11 cellular contexts compared by ENCODE assay signal in genomic region chr7:12716134-12716667, GRCh38. TPM values are rescaled to one million over a fixed set of nuclear protein-coding genes. Genes with fewer than 3 reads are reported as not detected.
DNase-seq lines count a peak whose midpoint lies in the region; ATAC-seq and TF ChIP-seq lines count a peak whose summit lies in the region.
"Had no signal": no experiment of that assay in that cellular context is flagged by ENCODE, and none has a peak within 500 bp of the region (broad histone marks: within the 10 kb centered on the region; RNA-seq: fewer than 3 reads in every experiment).

No MANE protein-coding gene starts in this region.

- H3K27ac Mint-ChIP-seq in activated CD4-positive, alpha-beta T cell treated with anti-CD3 and anti-CD28 coated beads, Interleukin-2, amount 10 ng/mL, durations not matched to agents 24 days and 14 days = no peak overlapping the region
- H3K27ac Mint-ChIP-seq in activated CD4-positive, alpha-beta T cell treated with anti-CD3 and anti-CD28 coated beads for 36 hours = no peak overlapping the region
- H3K27ac Mint-ChIP-seq in natural killer cell treated with Interleukin-12 subunit alpha and Interleukin-12 subunit beta and Interleukin-15 and Interleukin-18, amount 100 ng/mL, for 72 hours = peak overlapping the region in 1 of 2 donors; percentile 23
- H3K27ac Mint-ChIP-seq in natural killer cell = peak overlapping the region in 1 of 2 donors; percentile 17

- H3K4me3 ChIP-seq in astrocyte of the spinal cord (ENCODE audit: low read depth, low read length) = peak overlapping the region; percentile 2
- no peak overlapping the region for H3K4me3 ChIP-seq in right lobe of liver
- no peak overlapping the region for H3K4me3 ChIP-seq in tibial artery
- H3K4me3 ChIP-seq: body of pancreas had no signal

- no peaks in the 10 kb centered on the region for H3K36me3 Mint-ChIP-seq in activated CD4-positive, alpha-beta T cell treated with anti-CD3 and anti-CD28 coated beads, Interleukin-2, amount 10 ng/mL, durations not matched to agents 24 days and 14 days (ENCODE audit: low read depth)
- no peaks in the 10 kb centered on the region for H3K36me3 Mint-ChIP-seq in activated CD4-positive, alpha-beta T cell treated with anti-CD3 and anti-CD28 coated beads for 36 hours (ENCODE audit: low read depth)
- no peaks in the 10 kb centered on the region for H3K36me3 Mint-ChIP-seq in natural killer cell treated with Interleukin-12 subunit alpha and Interleukin-12 subunit beta and Interleukin-15 and Interleukin-18, amount 100 ng/mL, for 72 hours
- H3K36me3 Mint-ChIP-seq in natural killer cell = no peaks in the 10 kb centered on the region

- no peak for ATAC-seq in activated CD4-positive, alpha-beta T cell treated with anti-CD3 and anti-CD28 coated beads for 36 hours
- ATAC-seq in right lobe of liver = no peak
- ATAC-seq in natural killer cell treated with Interleukin-12 subunit alpha and Interleukin-12 subunit beta and Interleukin-15 and Interleukin-18, amount 100 ng/mL, for 72 hours = no peak
- no peak for ATAC-seq in natural killer cell

- no peak for TF ChIP-seq CTCF in astrocyte of the spinal cord (IDR thresholded peaks at IDR 0.05; ENCODE audit: low read depth, low read length)
- TF ChIP-seq CTCF in right lobe of liver (IDR thresholded peaks at IDR 0.05) = no peak
- no peak for TF ChIP-seq CTCF in tibial artery (IDR thresholded peaks at IDR 0.05)
- no peak for TF ChIP-seq CTCF in natural killer cell (IDR thresholded peaks at IDR 0.05)

- in situ Hi-C loops in astrocyte of the spinal cord (cut with HindIII; ENCODE audit: low sequenced_read_pairs) = no loop called here

- no peaks in the 10 kb centered on the region for H3K27me3 ChIP-seq in right lobe of liver
- no peaks in the 10 kb centered on the region for H3K27me3 ChIP-seq in tibial artery
- H3K27me3 ChIP-seq: body of pancreas had no signal

- H3K27ac ChIP-seq in right lobe of liver (peak overlapping the region in 2 of 3 donors; percentile 4 to 29), tibial artery (peak overlapping the region; percentile 24 to 50)
- H3K27ac ChIP-seq: KMS-11 had no signal

- DNase-seq in activated CD4-positive, alpha-beta T cell treated with anti-CD3 and anti-CD28 coated beads, Interleukin-2, amount 10 ng/mL, durations not matched to agents 24 days and 14 days = no peak
- no peak for DNase-seq in activated CD4-positive, alpha-beta T cell treated with anti-CD3 and anti-CD28 coated beads for 36 hours
- DNase-seq in astrocyte of the spinal cord (ENCODE audit: low read depth, low spot score) (no peak), right lobe of liver (no peak), tibial artery (no peak), natural killer cell (no peak)
- no peak for DNase-seq in natural killer cell treated with Interleukin-12 subunit alpha and Interleukin-12 subunit beta and Interleukin-15 and Interleukin-18, amount 100 ng/mL, for 72 hours (ENCODE audit: low spot score)
- DNase-seq in stimulated activated CD4-positive, alpha-beta T cell treated with anti-CD3 and anti-CD28 coated beads, Interleukin-2, amount 100 ng/mL, for 24 hours = no peak
- DNase-seq: activated CD4-positive, alpha-beta T cell treated with anti-CD3 and anti-CD28 coated beads, Interleukin-2, amount 50 U/mL, for 1 hour had no signal

- H3K4me1 ChIP-seq in right lobe of liver (no peaks in the 10 kb centered on the region), tibial artery (peaks cover 0 to 22% (median 17%) of the 10 kb centered on the region in 4 donors)
- H3K4me1 ChIP-seq: body of pancreas had no signal

- H3K9me3 Mint-ChIP-seq in activated CD4-positive, alpha-beta T cell treated with anti-CD3 and anti-CD28 coated beads, Interleukin-2, amount 10 ng/mL, durations not matched to agents 24 days and 14 days = peaks cover 4% of the 10 kb centered on the region
- no peaks in the 10 kb centered on the region for H3K9me3 Mint-ChIP-seq in activated CD4-positive, alpha-beta T cell treated with anti-CD3 and anti-CD28 coated beads for 36 hours (ENCODE audit: low read depth)
- H3K9me3 Mint-ChIP-seq in natural killer cell treated with Interleukin-12 subunit alpha and Interleukin-12 subunit beta and Interleukin-15 and Interleukin-18, amount 100 ng/mL, for 72 hours = peaks cover 3% of the 10 kb centered on the region
- no peaks in the 10 kb centered on the region for H3K9me3 Mint-ChIP-seq in natural killer cell

- POLR2A ChIA-PET in activated CD4-positive, alpha-beta T cell treated with anti-CD3 and anti-CD28 coated beads for 36 hours (lab: Charles Lee) = no interaction called here

- peak overlapping the region; percentile 21 for H3K4me3 Mint-ChIP-seq in activated CD4-positive, alpha-beta T cell treated with anti-CD3 and anti-CD28 coated beads, Interleukin-2, amount 10 ng/mL, durations not matched to agents 24 days and 14 days
- no peak overlapping the region for H3K4me3 Mint-ChIP-seq in activated CD4-positive, alpha-beta T cell treated with anti-CD3 and anti-CD28 coated beads for 36 hours
- H3K4me3 Mint-ChIP-seq in natural killer cell treated with Interleukin-12 subunit alpha and Interleukin-12 subunit beta and Interleukin-15 and Interleukin-18, amount 100 ng/mL, for 72 hours = no peak overlapping the region
- no peak overlapping the region for H3K4me3 Mint-ChIP-seq in natural killer cell

- H3K36me3 ChIP-seq in right lobe of liver (no peaks in the 10 kb centered on the region), tibial artery (no peaks in the 10 kb centered on the region)

- 79% methylated on average over 7 of the region's 7 CpGs for WGBS in right lobe of liver (ENCODE audit: insufficient coverage, low coverage, low lambda C conversion rate, missing lambda C conversion rate)

- H3K9me3 ChIP-seq in right lobe of liver (no peaks in the 10 kb centered on the region), tibial artery (no peaks in the 10 kb centered on the region)
- H3K9me3 ChIP-seq: body of pancreas had no signal

- TF ChIP-seq POLR2A in right lobe of liver (IDR thresholded peaks at IDR 0.05) = no peak

- H3K27me3 Mint-ChIP-seq in activated CD4-positive, alpha-beta T cell treated with anti-CD3 and anti-CD28 coated beads, Interleukin-2, amount 10 ng/mL, durations not matched to agents 24 days and 14 days = no peaks in the 10 kb centered on the region
- no peaks in the 10 kb centered on the region for H3K27me3 Mint-ChIP-seq in activated CD4-positive, alpha-beta T cell treated with anti-CD3 and anti-CD28 coated beads for 36 hours
- H3K27me3 Mint-ChIP-seq in natural killer cell treated with Interleukin-12 subunit alpha and Interleukin-12 subunit beta and Interleukin-15 and Interleukin-18, amount 100 ng/mL, for 72 hours = no peaks in the 10 kb centered on the region
- H3K27me3 Mint-ChIP-seq in natural killer cell (ENCODE audit: low read depth in 2 of 2) = no peaks in the 10 kb centered on the region

- peaks cover 33% of the 10 kb centered on the region for H3K4me1 Mint-ChIP-seq in activated CD4-positive, alpha-beta T cell treated with anti-CD3 and anti-CD28 coated beads, Interleukin-2, amount 10 ng/mL, durations not matched to agents 24 days and 14 days
- peaks cover 25% of the 10 kb centered on the region for H3K4me1 Mint-ChIP-seq in activated CD4-positive, alpha-beta T cell treated with anti-CD3 and anti-CD28 coated beads for 36 hours
- peaks cover 12 to 23% of the 10 kb centered on the region in 2 donors for H3K4me1 Mint-ChIP-seq in natural killer cell treated with Interleukin-12 subunit alpha and Interleukin-12 subunit beta and Interleukin-15 and Interleukin-18, amount 100 ng/mL, for 72 hours (ENCODE audit: low read depth in 2 of 2)
- H3K4me1 Mint-ChIP-seq in natural killer cell = peaks cover 5 to 10% of the 10 kb centered on the region in 2 donors

- CTCF ChIA-PET in activated CD4-positive, alpha-beta T cell treated with anti-CD3 and anti-CD28 coated beads for 36 hours (lab: Charles Lee) = interaction anchor here (0.9 to 1.2 kb wide), 3 partner anchors 15 to 77 kb away, joined by 3 to 5 read pairs (median 3); no protein-coding TSS in a partner anchor

- intact Hi-C loops in activated CD4-positive, alpha-beta T cell treated with anti-CD3 and anti-CD28 coated beads, Interleukin-2, amount 10 ng/mL, durations not matched to agents 24 days and 14 days (cut with micrococcal nuclease) = no loop called here
- intact Hi-C loops in activated CD4-positive, alpha-beta T cell treated with anti-CD3 and anti-CD28 coated beads for 36 hours (cut with DNase I, micrococcal nuclease) = no loop called here
- intact Hi-C loops in right lobe of liver (cut with DNase I) (no loop called here), tibial artery (cut with DNase I; ENCODE audit: low total_unique reads) (no loop called here), natural killer cell (cut with micrococcal nuclease) (no loop called here)

RNA-seq across cellular contexts. Expression of gene ARL4A, which starts 28.8 kb away (rescaled TPM):
- 8.9 and 11.0 TPM in 2 replicates for total RNA-seq in activated CD4-positive, alpha-beta T cell treated with anti-CD3 and anti-CD28 coated beads, Interleukin-2, amount 10 ng/mL, durations not matched to agents 24 days and 14 days
- 10 to 100 TPM in 1 of 2 experiments, 1 to 10 TPM in 1; 7.5 to 10.4 TPM for total RNA-seq in activated CD4-positive, alpha-beta T cell treated with anti-CD3 and anti-CD28 coated beads for 36 hours
- 10 to 100 TPM in 2 of 6 experiments, 1 to 10 TPM in 4; 4.4 to 19.2 (median 8.3) TPM for total RNA-seq in right lobe of liver
- 10 to 100 TPM in 1 of 2 donors, 1 to 10 TPM in 1; 9.4 to 16.3 TPM for total RNA-seq in natural killer cell treated with Interleukin-12 subunit alpha and Interleukin-12 subunit beta and Interleukin-15 and Interleukin-18, amount 100 ng/mL, for 72 hours
- total RNA-seq in natural killer cell = 10 to 100 TPM; 54.7 to 81.4 (median 55.5) TPM
